Comparison of ENCODE assay signal across 17 cellular contexts in genomic region chr3:196627043-196627442, GRCh38. TPM values are rescaled to one million over a fixed set of nuclear protein-coding genes. Genes with fewer than 3 reads are reported as not detected.
DNase-seq lines count a peak whose midpoint lies in the region; ATAC-seq and TF ChIP-seq lines count a peak whose summit lies in the region.
"Had no signal": no experiment of that assay in that cellular context is flagged by ENCODE, and none has a peak within 500 bp of the region (broad histone marks: within the 10 kb centered on the region; RNA-seq: fewer than 3 reads in every experiment).

No MANE protein-coding gene starts in this region.

- H3K79me2 ChIP-seq in neural progenitor cell (ENCODE audit: low read depth): no peaks in the 10 kb centered on the region

- peak overlapping the region; percentile 3 for H2AFZ ChIP-seq in neural progenitor cell (replicated peaks)

- peaks cover 30% of the 10 kb centered on the region for H3K4me1 Mint-ChIP-seq in neural progenitor cell
- H3K4me1 Mint-ChIP-seq in stimulated activated memory B cell treated with anti-CD40 and anti-IgM and Interleukin-4, amounts not matched to agents 10 μg/mL and 1 μg/mL and 100 μg/mL, for 72 hours: peaks cover 45% of the 10 kb centered on the region

- peak; percentile 48 for DNase-seq in SIG-M5 treated with dmso at 0.1 percent for 504 hours (lab: John Stamatoyannopoulos, UW; ENCODE audit: unreplicated experiment)
- no peak for DNase-seq in SIG-M5 (lab: John Stamatoyannopoulos, UW)
- DNase-seq in HEK293T (ENCODE audit: extremely low spot score): no peak
- no peak for DNase-seq in Panc1 (ENCODE audit: low read depth, low spot score)
- DNase-seq in neural progenitor cell (ENCODE audit: low spot score): no peak
- no peak for DNase-seq in stimulated activated CD4-positive, alpha-beta T cell treated with anti-CD3 and anti-CD28 coated beads, Interleukin-1b, Interleukin-23, amount 100 ng/mL, for 48 hours
- DNase-seq: COR-L47, HCEC 1CT, NCI-H1417, NCI-H1930, NCI-H2171 treated with DMSO at 0.1 percent for 48 hours, NCI-H82, SJCRH30 had no signal

- H3K9me3 ChIP-seq in Panc1 (ENCODE audit: control insufficient read depth, insufficient read depth, low read depth, low read length) (no peaks in the 10 kb centered on the region), neural progenitor cell (ENCODE audit: low read depth) (no peaks in the 10 kb centered on the region)
- H3K9me3 ChIP-seq: SJCRH30 had no signal

- in situ Hi-C loops in Panc1 (cut with HindIII; ENCODE audit: low pct_unique_long_range_greater_than_20kb, low sequenced_read_pairs): no loop called here

- H3K9ac ChIP-seq in neural progenitor cell: no peak overlapping the region

- peaks cover 26% of the 10 kb centered on the region for H3K4me1 ChIP-seq in Panc1 (ENCODE audit: control insufficient read depth, insufficient read depth, low read length)
- peaks cover 30% of the 10 kb centered on the region for H3K4me1 ChIP-seq in neural progenitor cell
- H3K4me1 ChIP-seq: SJCRH30 had no signal

- ATAC-seq in Panc1 (peak; percentile 42; the same call in 1 of the 2 replicates), GM19463 (IDR thresholded peaks at IDR 0.05; ENCODE audit: unreplicated experiment) (no peak)
- no peak for ATAC-seq in stimulated activated memory B cell treated with anti-CD40 and anti-IgM and Interleukin-4, amounts not matched to agents 10 μg/mL and 1 μg/mL and 100 μg/mL, for 72 hours

- no peaks in the 10 kb centered on the region for H3K36me3 Mint-ChIP-seq in neural progenitor cell
- H3K36me3 Mint-ChIP-seq in stimulated activated memory B cell treated with anti-CD40 and anti-IgM and Interleukin-4, amounts not matched to agents 10 μg/mL and 1 μg/mL and 100 μg/mL, for 72 hours: peaks cover 9% of the 10 kb centered on the region

- CTCF ChIA-PET in HEK293T (lab: Yijun Ruan, JAX) (no interaction called here), Panc1 (lab: Charles Lee) (no interaction called here)

- H3K4me3 ChIP-seq in Panc1 (ENCODE audit: low read depth in 2 of 2, low read length in 2 of 2) (peak overlapping the region; percentile 12 to 35; a peak in 3 of 4 replicates), neural progenitor cell (no peak overlapping the region)
- H3K4me3 ChIP-seq: SJCRH30 had no signal

- H3K4me3 Mint-ChIP-seq in neural progenitor cell: no peak overlapping the region
- H3K4me3 Mint-ChIP-seq in stimulated activated memory B cell treated with anti-CD40 and anti-IgM and Interleukin-4, amounts not matched to agents 10 μg/mL and 1 μg/mL and 100 μg/mL, for 72 hours: no peak overlapping the region

- H3K27ac ChIP-seq in Panc1 (ENCODE audit: low read length): peak overlapping the region; percentile 84
- H3K27ac ChIP-seq in neural progenitor cell: no peak overlapping the region
- H3K27ac ChIP-seq: 22Rv1, C4-2B, SJCRH30 had no signal

- H3F3A ChIP-seq in neural progenitor cell (ENCODE audit: low read depth): peaks cover 21% of the 10 kb centered on the region

- no peaks in the 10 kb centered on the region for H4K20me1 ChIP-seq in neural progenitor cell (ENCODE audit: low read depth)

- H3K9me3 Mint-ChIP-seq in neural progenitor cell: no peaks in the 10 kb centered on the region
- no peaks in the 10 kb centered on the region for H3K9me3 Mint-ChIP-seq in stimulated activated memory B cell treated with anti-CD40 and anti-IgM and Interleukin-4, amounts not matched to agents 10 μg/mL and 1 μg/mL and 100 μg/mL, for 72 hours

- H3K36me3 ChIP-seq in Panc1 (ENCODE audit: control insufficient read depth, insufficient read depth, low read length) (no peaks in the 10 kb centered on the region), neural progenitor cell (no peaks in the 10 kb centered on the region)
- H3K36me3 ChIP-seq: SJCRH30 had no signal

- H3K4me2 ChIP-seq in neural progenitor cell: no peak overlapping the region

- intact Hi-C loops in Panc1 (cut with micrococcal nuclease; ENCODE audit: unreplicated experiment): no loop called here

- H3K27ac Mint-ChIP-seq in neural progenitor cell: no peak overlapping the region
- H3K27ac Mint-ChIP-seq in stimulated activated memory B cell treated with anti-CD40 and anti-IgM and Interleukin-4, amounts not matched to agents 10 μg/mL and 1 μg/mL and 100 μg/mL, for 72 hours: no peak overlapping the region

- BruUV-seq in Panc1 (replicated peaks; lab: Mats Ljungman, UMichigan): no TSS peak

- TF ChIP-seq CTCF in Panc1 (IDR thresholded peaks at IDR 0.05) (no peak), neural progenitor cell (IDR thresholded peaks at IDR 0.05) (no peak)

- H3K27me3 ChIP-seq in Panc1 (ENCODE audit: control insufficient read depth, insufficient read depth, low read length): no peaks in the 10 kb centered on the region
- no peaks in the 10 kb centered on the region for H3K27me3 ChIP-seq in neural progenitor cell

- POLR2A ChIA-PET in HEK293T (lab: Yijun Ruan, JAX): no interaction called here
- POLR2A ChIA-PET in Panc1 (lab: Charles Lee): no interaction called here

- H3K27me3 Mint-ChIP-seq in neural progenitor cell (ENCODE audit: insufficient read depth, low read depth): peaks cover 7% of the 10 kb centered on the region
- no peaks in the 10 kb centered on the region for H3K27me3 Mint-ChIP-seq in stimulated activated memory B cell treated with anti-CD40 and anti-IgM and Interleukin-4, amounts not matched to agents 10 μg/mL and 1 μg/mL and 100 μg/mL, for 72 hours

TF ChIP-seq in HEK293T, 16 proteins besides CTCF, POLR2A, EP300 and RAD21:
- TF ChIP-seq, protein P1, sequence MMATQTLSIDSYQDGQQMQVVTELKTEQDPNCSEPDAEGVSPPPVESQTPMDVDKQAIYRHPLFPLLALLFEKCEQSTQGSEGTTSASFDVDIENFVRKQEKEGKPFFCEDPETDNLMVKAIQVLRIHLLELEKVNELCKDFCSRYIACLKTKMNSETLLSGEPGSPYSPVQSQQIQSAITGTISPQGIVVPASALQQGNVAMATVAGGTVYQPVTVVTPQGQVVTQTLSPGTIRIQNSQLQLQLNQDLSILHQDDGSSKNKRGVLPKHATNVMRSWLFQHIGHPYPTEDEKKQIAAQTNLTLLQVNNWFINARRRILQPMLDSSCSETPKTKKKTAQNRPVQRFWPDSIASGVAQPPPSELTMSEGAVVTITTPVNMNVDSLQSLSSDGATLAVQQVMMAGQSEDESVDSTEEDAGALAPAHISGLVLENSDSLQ (IDR thresholded peaks at IDR 0.05): 0 out of 2 replicates have a peak, but pooled peaks have one; percentile 31
- no peak for TF ChIP-seq ELF4 (IDR thresholded peaks at IDR 0.05)
- TF ChIP-seq LEF1 (IDR thresholded peaks at IDR 0.05; ENCODE audit: borderline replicate concordance): no peak

RNA-seq across cellular contexts. Expression of gene NRROS, which starts 12.5 kb away (rescaled TPM):
- total RNA-seq in Panc1 (2021; ENCODE audit: unreplicated experiment) (8.8 TPM), neural progenitor cell (ENCODE audit: low replicate concordance) (0.58 and 1.7 TPM in 2 replicates)
- 9.9 TPM for polyA plus RNA-seq in Panc1 (2012; ENCODE audit: insufficient read length)
- total RNA-seq: SJCRH30 had no signal

RNA-seq across cellular contexts. Expression of gene FBXO45, which starts 58.6 kb away (rescaled TPM):
- total RNA-seq in Panc1 (2021; ENCODE audit: unreplicated experiment): 21.6 TPM
- 8.2 TPM for polyA plus RNA-seq in Panc1 (2012; ENCODE audit: insufficient read length)
- total RNA-seq in neural progenitor cell (ENCODE audit: low replicate concordance): 14.4 and 23.1 TPM in 2 replicates

RNA-seq across cellular contexts. Expression of gene WDR53, which starts 58.7 kb away (rescaled TPM):
- 18.6 TPM for total RNA-seq in Panc1 (2021; ENCODE audit: unreplicated experiment)
- 15.6 TPM for polyA plus RNA-seq in Panc1 (2012; ENCODE audit: insufficient read length)
- total RNA-seq in neural progenitor cell (ENCODE audit: low replicate concordance): 9.3 and 9.7 TPM in 2 replicates
